1 cellular context compared by ENCODE assay signal in genomic region chr9:130450344-130451003, GRCh38.
TF ChIP-seq lines count a peak whose summit lies in the region.

No MANE protein-coding gene starts in this region.

TF ChIP-seq in GM23338, 12 proteins besides CTCF, POLR2A, EP300 and RAD21 (continued from another document):
- TF ChIP-seq REST (IDR thresholded peaks at IDR 0.05; ENCODE audit: unreplicated experiment) (no peak), EZH2phosphoT487 (IDR thresholded peaks at IDR 0.05; ENCODE audit: unreplicated experiment) (no peak), ETS1 (IDR thresholded peaks at IDR 0.05) (no peak), JUNB (IDR thresholded peaks at IDR 0.05; ENCODE audit: unreplicated experiment) (no peak)
